ENCODE assay signal across 9 cellular contexts in the genomic region with DNA sequence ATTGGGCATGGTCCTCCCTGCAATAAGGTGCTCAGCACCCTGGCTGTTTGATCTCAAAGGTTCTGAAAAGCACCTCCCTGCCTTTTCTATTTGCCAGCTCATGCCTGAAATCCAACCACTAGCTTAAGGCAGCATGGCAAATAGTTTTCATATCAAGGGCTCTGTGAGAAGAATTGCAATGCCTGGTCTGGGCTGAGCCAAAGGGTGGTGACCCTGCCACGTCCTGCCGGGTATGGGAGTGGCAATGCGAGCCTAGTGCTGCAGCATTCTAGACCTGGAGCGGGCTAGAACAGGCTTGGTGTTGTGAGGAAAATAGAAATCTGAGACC. TPM values are rescaled to one million over a fixed set of nuclear protein-coding genes. Genes with fewer than 3 reads are reported as not detected.
DNase-seq lines count a peak whose midpoint lies in the region; ATAC-seq and TF ChIP-seq lines count a peak whose summit lies in the region.
"Had no signal": no experiment of that assay in that cellular context is flagged by ENCODE, and none has a peak within 500 bp of the region (broad histone marks: within the 10 kb centered on the region; RNA-seq: fewer than 3 reads in every experiment).

No MANE protein-coding gene starts in this region.

- peaks cover 27% of the 10 kb centered on the region for H3K4me1 ChIP-seq in osteoblast (ENCODE audit: insufficient read depth, low read length)

- H2AFZ ChIP-seq in osteoblast (ENCODE audit: low read length) = peak overlapping the region; percentile 81

- H3K79me2 ChIP-seq in osteoblast (ENCODE audit: insufficient read depth, low read length) = no peaks in the 10 kb centered on the region

- CTCF ChIA-PET in CD4-positive, alpha-beta T cell (lab: Charles Lee) = no interaction called here
- CTCF ChIA-PET in RWPE1 (lab: Yijun Ruan, JAX) = interaction anchor here (0.6 kb wide), 1 partner anchor 12 kb away, joined by 4 read pairs; no protein-coding TSS in a partner anchor

- intact Hi-C loops in CD4-positive, alpha-beta T cell (cut with DNase I, micrococcal nuclease) = loop anchor here in 1 of 2 experiments (5.0 kb wide), 1 partner anchor 35 kb away; no protein-coding TSS in a partner anchor
- intact Hi-C loops in Right ventricle myocardium superior (cut with DNase I) = no loop called here

- H3K36me3 Mint-ChIP-seq in CD4-positive, alpha-beta T cell (ENCODE audit: low read depth) = no peaks in the 10 kb centered on the region

- no peaks in the 10 kb centered on the region for H3K36me3 ChIP-seq in osteoblast (ENCODE audit: insufficient read depth, low read length)

- no peak for ATAC-seq in CD4-positive, alpha-beta T cell (ENCODE audit: poor library complexity)
- peak; percentile 58 for ATAC-seq in Right ventricle myocardium superior (ENCODE audit: poor library complexity)
- no peak for ATAC-seq in HG03039 (IDR thresholded peaks at IDR 0.05; ENCODE audit: unreplicated experiment)
- no peak for ATAC-seq in HG02981 (IDR thresholded peaks at IDR 0.05; ENCODE audit: unreplicated experiment)
- ATAC-seq: activated CD4-positive, alpha-beta T cell treated with anti-CD3 and anti-CD28 coated beads for 36 hours had no signal

- no peak overlapping the region for H3K4me2 ChIP-seq in osteoblast (ENCODE audit: insufficient read depth, low read length)

- H4K20me1 ChIP-seq in osteoblast (ENCODE audit: insufficient read depth, low read length) = no peaks in the 10 kb centered on the region

- TF ChIP-seq CTCF in CD4-positive, alpha-beta T cell (IDR thresholded peaks at IDR 0.05) = no peak
- TF ChIP-seq CTCF in RWPE1 (conservative IDR thresholded peaks at IDR 0.05; ENCODE audit: low read depth) = no peak
- TF ChIP-seq CTCF in osteoblast (IDR thresholded peaks at IDR 0.05; ENCODE audit: extremely low read depth, low read depth, low read length) = no peak

- DNase-seq in CD4-positive, alpha-beta T cell = no peak
- DNase-seq in RWPE1 (ENCODE audit: low spot score) (no peak), Right ventricle myocardium superior (no peak), osteoblast (ENCODE audit: insufficient read length, low spot score, missing footprints) (peak; percentile 36), iPS-NIHi7 (ENCODE audit: extremely low spot score) (no peak), NCI-H2029 (lab: John Stamatoyannopoulos, UW) (no peak)
- DNase-seq: activated CD4-positive, alpha-beta T cell treated with anti-CD3 and anti-CD28 coated beads for 36 hours had no signal

- H3K4me3 Mint-ChIP-seq in CD4-positive, alpha-beta T cell = peak overlapping the region; percentile 12

- H3K4me1 Mint-ChIP-seq in CD4-positive, alpha-beta T cell (ENCODE audit: low read depth) = peaks cover 26% of the 10 kb centered on the region

- no peak overlapping the region for H3K27ac Mint-ChIP-seq in CD4-positive, alpha-beta T cell
- H3K27ac Mint-ChIP-seq: activated CD4-positive, alpha-beta T cell treated with anti-CD3 and anti-CD28 coated beads for 36 hours had no signal

- H3K9me3 Mint-ChIP-seq in CD4-positive, alpha-beta T cell = no peaks in the 10 kb centered on the region

- H3K27me3 ChIP-seq in CD4-positive, alpha-beta T cell (ENCODE audit: control insufficient read depth, insufficient read depth, low read length) = peaks cover 3% of the 10 kb centered on the region
- no peaks in the 10 kb centered on the region for H3K27me3 ChIP-seq in osteoblast (ENCODE audit: insufficient read depth, low read length)

- H3K4me3 ChIP-seq in osteoblast (ENCODE audit: insufficient read depth, low read length) = no peak overlapping the region

- POLR2A ChIA-PET in CD4-positive, alpha-beta T cell (lab: Charles Lee) = no interaction called here
- POLR2A ChIA-PET in RWPE1 (lab: Yijun Ruan, JAX; ENCODE audit: low non-redundant PET) = interaction anchor here (0.7 kb wide), 1 partner anchor 32 kb away, joined by 3 read pairs; no protein-coding TSS in a partner anchor

- peaks cover 17% of the 10 kb centered on the region for H3K27me3 Mint-ChIP-seq in CD4-positive, alpha-beta T cell

- no peak overlapping the region for H3K27ac ChIP-seq in CD4-positive, alpha-beta T cell (ENCODE audit: low read depth, low read length)
- H3K27ac ChIP-seq in RWPE1 = peak overlapping the region; percentile 99
- no peak overlapping the region for H3K27ac ChIP-seq in osteoblast (ENCODE audit: low read depth, low read length)

- no peaks in the 10 kb centered on the region for H3K9me3 ChIP-seq in CD4-positive, alpha-beta T cell (ENCODE audit: control insufficient read depth, low read length)
- no peaks in the 10 kb centered on the region for H3K9me3 ChIP-seq in osteoblast (ENCODE audit: low read depth, low read length)

RNA-seq across cellular contexts. Expression of a gene that starts 2.3 kb away (rescaled TPM):
- 1 to 10 TPM; 1.1 to 2.0 TPM for total RNA-seq in CD4-positive, alpha-beta T cell
- total RNA-seq in Right ventricle myocardium superior (not detected), osteoblast (under 0.01 and 0.36 TPM in 2 replicates)

RNA-seq across cellular contexts. Expression of a gene that starts 6.3 kb away (rescaled TPM):
- under 1 TPM; 0.38 to 0.67 TPM for total RNA-seq in CD4-positive, alpha-beta T cell
- total RNA-seq in Right ventricle myocardium superior = 23.2 TPM
- 110 and 121 TPM in 2 replicates for total RNA-seq in osteoblast

RNA-seq across cellular contexts. Expression of a gene that starts 35.8 kb away (rescaled TPM):
- 10 to 100 TPM; 16.3 to 19.2 TPM for total RNA-seq in CD4-positive, alpha-beta T cell
- total RNA-seq in Right ventricle myocardium superior = 47.9 TPM
- total RNA-seq in osteoblast = 228 and 255 TPM in 2 replicates

Comparison
In these comparisons a context has a peak if more than half of its experiments do, and no peak if none do; other contexts are left out.
1. RNA of a gene that starts 6.3 kb away (total RNA-seq): 110 to 121 TPM in osteoblast and 23.2 TPM in Right ventricle myocardium superior (single experiment); 0.38 to 0.67 TPM in CD4-positive, alpha-beta T cell; every median in the first group is over 10 times any median in the second.